Comparison of ENCODE assay signal across 8 cellular contexts in genomic region chr5:93604119-93604963, GRCh38. TPM values are rescaled to one million over a fixed set of nuclear protein-coding genes. Genes with fewer than 3 reads are reported as not detected.
A peak's percentile ranks its signal among the peaks of the same experiment; 100 is the strongest.
DNase-seq lines count a peak whose midpoint lies in the region; ATAC-seq and TF ChIP-seq lines count a peak whose summit lies in the region.

No MANE protein-coding gene starts in this region.

- DNase-seq in AG04450 (ENCODE audit: low read depth, low spot score): no peak
- no peak for DNase-seq in HFF-Myc (ENCODE audit: extremely low read depth, low read depth)
- peak; percentile 76 for DNase-seq in endodermal cell
- DNase-seq in neural progenitor cell (ENCODE audit: low spot score): peak; percentile 74
- no peak for DNase-seq in T-cell
- no peak for DNase-seq in NCI-H2081 (lab: John Stamatoyannopoulos, UW)

- H3F3A ChIP-seq in neural progenitor cell (ENCODE audit: low read depth): peaks cover 46% of the 10 kb centered on the region

- H3K4me2 ChIP-seq in neural progenitor cell: peak overlapping the region; percentile 75

- H3K27me3 ChIP-seq in AG04450 (ENCODE audit: control insufficient read depth, insufficient read depth, low read length) (no peaks in the 10 kb centered on the region), endodermal cell (ENCODE audit: control insufficient read depth, insufficient read depth, low read length, poor library complexity, severe bottlenecking) (peaks cover 100% of the 10 kb centered on the region), neural progenitor cell (peaks cover 100% of the 10 kb centered on the region)

- ATAC-seq in T-cell (replicated peaks in 1 of 4) (no peak), GM18909 (IDR thresholded peaks at IDR 0.05; ENCODE audit: poor library complexity, unreplicated experiment) (no peak), GM21360 (IDR thresholded peaks at IDR 0.05; ENCODE audit: unreplicated experiment) (no peak)

- H4K20me1 ChIP-seq in neural progenitor cell (ENCODE audit: low read depth): peaks cover 72% of the 10 kb centered on the region

- POLR2A ChIA-PET in AG04450 (lab: Yijun Ruan, JAX): no interaction called here
- POLR2A ChIA-PET in T-cell (lab: Charles Lee): interaction anchor here in 1 of 2 donors (0.5 to 0.6 kb wide), 2 partner anchors 17 to 193 kb away, joined by 3 read pairs; no protein-coding TSS in a partner anchor

- H3K27ac Mint-ChIP-seq in endodermal cell (no peak overlapping the region), neural progenitor cell (peak overlapping the region; percentile 15), T-cell (no peak overlapping the region)

- H3K9me3 ChIP-seq in AG04450 (ENCODE audit: control insufficient read depth, insufficient read depth, low read length): peaks cover 3% of the 10 kb centered on the region; the same call in 1 of the 2 replicates
- H3K9me3 ChIP-seq in endodermal cell (ENCODE audit: control insufficient read depth, low read length): peaks cover 6% of the 10 kb centered on the region
- H3K9me3 ChIP-seq in neural progenitor cell (ENCODE audit: low read depth): no peaks in the 10 kb centered on the region

- H3K27ac ChIP-seq in AG04450 (ENCODE audit: low read depth, low read length): no peak overlapping the region
- H3K27ac ChIP-seq in endodermal cell (ENCODE audit: low read depth, low read length): peak overlapping the region; percentile 80
- no peak overlapping the region for H3K27ac ChIP-seq in neural progenitor cell

- no peaks in the 10 kb centered on the region for H3K79me2 ChIP-seq in neural progenitor cell (ENCODE audit: low read depth)

- H3K9me3 Mint-ChIP-seq in endodermal cell (no peaks in the 10 kb centered on the region), neural progenitor cell (no peaks in the 10 kb centered on the region), T-cell (no peaks in the 10 kb centered on the region)

- CTCF ChIA-PET in AG04450 (lab: Charles Lee) (interaction anchor here (0.6 to 1.2 kb wide), 2 partner anchors 197 to 1134 kb away, joined by 4 read pairs; no protein-coding TSS in a partner anchor), T-cell (lab: Charles Lee) (interaction anchor here (0.5 to 0.7 kb wide), 4 partner anchors 9 to 1012 kb away, joined by 3 to 5 read pairs (median 3); no protein-coding TSS in a partner anchor)

- H3K9ac ChIP-seq in endodermal cell (ENCODE audit: extremely low read depth, low read length, poor library complexity, severe bottlenecking) (no peak overlapping the region), neural progenitor cell (no peak overlapping the region)

- peak overlapping the region; percentile 47 for H3K4me3 ChIP-seq in AG04450 (ENCODE audit: low read depth, low read length)
- peak overlapping the region; percentile 25 for H3K4me3 ChIP-seq in HFF-Myc (replicated peaks; ENCODE audit: low read depth, low read length)
- H3K4me3 ChIP-seq in endodermal cell (ENCODE audit: low read length): no peak overlapping the region
- H3K4me3 ChIP-seq in neural progenitor cell: peak overlapping the region; percentile 40

- H3K27me3 Mint-ChIP-seq in endodermal cell (ENCODE audit: insufficient read depth) (no peaks in the 10 kb centered on the region), neural progenitor cell (ENCODE audit: insufficient read depth, low read depth) (peaks cover 47% of the 10 kb centered on the region), T-cell (peaks cover 47 to 51% of the 10 kb centered on the region in 2 donors)

- H3K4me1 Mint-ChIP-seq in endodermal cell (peaks cover 23% of the 10 kb centered on the region), neural progenitor cell (peaks cover 55% of the 10 kb centered on the region), T-cell (peaks cover 9 to 17% (median 15%) of the 10 kb centered on the region in 3 donors)

- H3K4me3 Mint-ChIP-seq in endodermal cell (no peak overlapping the region), neural progenitor cell (peak overlapping the region; percentile 80), T-cell (peak overlapping the region in 1 of 3 donors; percentile 33)

- H2AFZ ChIP-seq in neural progenitor cell (replicated peaks): no peak overlapping the region

- peaks cover 4% of the 10 kb centered on the region for H3K4me1 ChIP-seq in endodermal cell (ENCODE audit: control insufficient read depth, insufficient read depth, low read length)
- peaks cover 43% of the 10 kb centered on the region for H3K4me1 ChIP-seq in neural progenitor cell

- no peaks in the 10 kb centered on the region for H3K36me3 ChIP-seq in endodermal cell (ENCODE audit: control insufficient read depth, insufficient read depth, low read length)
- H3K36me3 ChIP-seq in neural progenitor cell: no peaks in the 10 kb centered on the region

- WGBS in endodermal cell (ENCODE audit: insufficient coverage in 1 of 2, insufficient read length in 1 of 2), 2 experiments: 0 to 2% methylated on average over 6 to 53 of the region's 54 CpGs

- TF ChIP-seq CTCF in AG04450 (IDR thresholded peaks at IDR 0.05; ENCODE audit: low read depth, low read length) (no peak), HFF-Myc (IDR thresholded peaks at IDR 0.05; ENCODE audit: low read depth, low read length, missing control alignments) (no peak), endodermal cell (conservative IDR thresholded peaks at IDR 0.05) (no peak), neural progenitor cell (IDR thresholded peaks at IDR 0.05) (no peak)

- H3K36me3 Mint-ChIP-seq in endodermal cell (ENCODE audit: low read depth) (no peaks in the 10 kb centered on the region), neural progenitor cell (no peaks in the 10 kb centered on the region), T-cell (no peaks in the 10 kb centered on the region)

RNA-seq across cellular contexts. Expression of gene NR2F1, which starts 21.3 kb away (rescaled TPM):
- 47.9 and 65.5 TPM in 2 replicates for polyA plus RNA-seq in AG04450 (2011; rRNA removed)
- 63.1 and 83.0 TPM in 2 replicates for polyA minus RNA-seq in AG04450 (2011; rRNA and poly(A)+ RNA removed)
- total RNA-seq in endodermal cell (under 1 TPM in 1 of 2 donors, not detected in 1; 0.22 TPM), neural progenitor cell (ENCODE audit: low replicate concordance) (9.1 and 21.1 TPM in 2 replicates), T-cell (under 1 TPM in 3 of 5 donors, not detected in 2; 0.25 to 0.67 (median 0.33) TPM)
- 304 TPM for polyA plus RNA-seq in endodermal cell (2013, experiment 1 of 2)
- polyA plus RNA-seq in endodermal cell (2013, experiment 2 of 2): 263 TPM

RNA-seq across cellular contexts. Expression of gene NR2F1-AS1, which starts 23.3 kb away (rescaled TPM):
- polyA plus RNA-seq in AG04450 (2011; rRNA removed): 25.5 and 29.9 TPM in 2 replicates
- polyA minus RNA-seq in AG04450 (2011; rRNA and poly(A)+ RNA removed): 17.1 and 19.4 TPM in 2 replicates
- total RNA-seq in endodermal cell (1 to 10 TPM; 1.4 to 3.3 TPM), neural progenitor cell (ENCODE audit: low replicate concordance) (8.3 and 9.3 TPM in 2 replicates), T-cell (not detected)
- 37.1 TPM for polyA plus RNA-seq in endodermal cell (2013, experiment 1 of 2)
- polyA plus RNA-seq in endodermal cell (2013, experiment 2 of 2): 26.7 TPM

Comparison
In these comparisons a context has a peak if more than half of its experiments do, and no peak if none do; other contexts are left out.
1. DNase-seq: peak in endodermal cell (single experiment) and neural progenitor cell (single experiment); none in AG04450 (single experiment), HFF-Myc (single experiment), T-cell (0 of 34) and NCI-H2081 (0 of 2).